In genomic region chr9:110148868-110149267, GRCh38 we compare ENCODE assay signal across 10 cellular contexts. TPM values are rescaled to one million over a fixed set of nuclear protein-coding genes. Genes with fewer than 3 reads are reported as not detected.
A peak's percentile ranks its signal among the peaks of the same experiment; 100 is the strongest.
DNase-seq lines count a peak whose midpoint lies in the region; ATAC-seq and TF ChIP-seq lines count a peak whose summit lies in the region.
"Had no signal": no experiment of that assay in that cellular context is flagged by ENCODE, and none has a peak within 500 bp of the region (broad histone marks: within the 10 kb centered on the region; RNA-seq: fewer than 3 reads in every experiment).

No MANE protein-coding gene starts in this region.

- 31% methylated on average over 4 of the region's 4 CpGs for WGBS in mammary epithelial cell (ENCODE audit: low coverage, missing lambda C conversion rate)

- H3K4me3 Mint-ChIP-seq in HFFc6 (no peak overlapping the region), naive B cell (peak overlapping the region; percentile 77 to 95 (median 88))

- H3K4me1 Mint-ChIP-seq in HFFc6 (ENCODE audit: low read depth) (peaks cover 96% of the 10 kb centered on the region), naive B cell (peaks cover 81 to 99% (median 97%) of the 10 kb centered on the region in 3 donors)

- H3K27ac ChIP-seq in mammary epithelial cell (ENCODE audit: insufficient read depth, low read depth, low read length): peak overlapping the region; percentile 63

- H3K9me3 Mint-ChIP-seq in HFFc6 (no peaks in the 10 kb centered on the region), naive B cell (peaks cover 0 to 8% (median 2%) of the 10 kb centered on the region in 7 donors)

- H3K36me3 ChIP-seq in mammary epithelial cell (ENCODE audit: insufficient read depth, low read length): peaks cover 6% of the 10 kb centered on the region

- dilution Hi-C loops in mammary epithelial cell (cut with HindIII; ENCODE audit: low sequenced_read_pairs): loop anchor here (5.0 kb wide), 1 partner anchor 77 kb away; no protein-coding TSS in a partner anchor

- H3K9ac ChIP-seq in mammary epithelial cell (ENCODE audit: insufficient read depth, low read length): no peak overlapping the region
- H3K9ac ChIP-seq: SK-N-SH had no signal

- peak overlapping the region; percentile 79 for H3K4me2 ChIP-seq in mammary epithelial cell (ENCODE audit: insufficient read depth, low read depth, low read length)
- H3K4me2 ChIP-seq: SK-N-SH had no signal

- H3K4me1 ChIP-seq in mammary epithelial cell (ENCODE audit: insufficient read depth, low read length): peaks cover 30% of the 10 kb centered on the region

- in situ Hi-C loops in mammary epithelial cell (cut with MboI; ENCODE audit: low sequenced_read_pairs in 2 of 2): no loop called here

- H3K36me3 Mint-ChIP-seq in HFFc6 (ENCODE audit: low read depth) (peaks cover 31% of the 10 kb centered on the region), naive B cell (peaks cover 11 to 18% of the 10 kb centered on the region in 2 donors)

- H3K27me3 ChIP-seq in mammary epithelial cell (ENCODE audit: insufficient read depth, low read length): no peaks in the 10 kb centered on the region

- H3K9me3 ChIP-seq in mammary epithelial cell (replicated peaks; ENCODE audit: insufficient read depth, low read length): no peaks in the 10 kb centered on the region
- H3K9me3 ChIP-seq: SK-N-SH had no signal

- ATAC-seq in naive B cell (ENCODE audit: low read depth in 2 of 2): no peak
- ATAC-seq in HG02970 (IDR thresholded peaks at IDR 0.05; ENCODE audit: low FRiP score, unreplicated experiment): no peak
- no peak for ATAC-seq in GM18511 (IDR thresholded peaks at IDR 0.05; ENCODE audit: unreplicated experiment)

- peak; percentile 48 for DNase-seq in AG08395 (ENCODE audit: low spot score)
- no peak for DNase-seq in HFFc6
- no peak for DNase-seq in mammary epithelial cell
- DNase-seq in naive B cell: no peak
- no peak for DNase-seq in HT-29 (ENCODE audit: low spot score)
- no peak for DNase-seq in activated effector memory CD4-positive, alpha-beta T cell treated with Interleukin-2 at 50 U/mL for 16 hours
- DNase-seq: foreskin fibroblast, SK-N-SH had no signal

- no peak for TF ChIP-seq CTCF in HFFc6 (IDR thresholded peaks at IDR 0.05)
- TF ChIP-seq CTCF in mammary epithelial cell (conservative IDR thresholded peaks at IDR 0.05 in 1 of 2, IDR thresholded peaks at IDR 0.05 in 1 of 2; ENCODE audit: extremely low read depth in 1 of 2, insufficient read depth in 1 of 2, low read depth in 1 of 2, low read length in 2 of 2): no peak

- H3K4me3 ChIP-seq in mammary epithelial cell (replicated peaks in 1 of 3; ENCODE audit: insufficient read depth in 1 of 3, low read depth in 2 of 3, low read length in 3 of 3): peak overlapping the region in 1 of 3 experiments; percentile 30

- H3K79me2 ChIP-seq in mammary epithelial cell (ENCODE audit: insufficient read depth, low read length): peaks cover 98% of the 10 kb centered on the region

- H3K27me3 Mint-ChIP-seq in HFFc6 (ENCODE audit: insufficient read depth) (peaks cover 11% of the 10 kb centered on the region), naive B cell (no peaks in the 10 kb centered on the region)

- no TSS peak for BruUV-seq in mammary epithelial cell (replicated peaks; lab: Mats Ljungman, UMichigan)

- no peak overlapping the region for H2AFZ ChIP-seq in mammary epithelial cell (ENCODE audit: low read depth, low read length)

- peaks cover 3% of the 10 kb centered on the region for H4K20me1 ChIP-seq in mammary epithelial cell (ENCODE audit: insufficient read depth, low read length)

- CTCF ChIA-PET in mammary epithelial cell (lab: Charles Lee; ENCODE audit: low non-redundant PET): no interaction called here

- intact Hi-C loops in mammary epithelial cell (cut with micrococcal nuclease): no loop called here

- H3K27ac Mint-ChIP-seq in HFFc6 (peak overlapping the region; percentile 58), naive B cell (peak overlapping the region; percentile 85 to 97 (median 93))

RNA-seq across cellular contexts. Expression of gene C9orf152, which starts 59.1 kb away (rescaled TPM):
- not detected for total RNA-seq in HFFc6 (2021; fragmentation: NEBNext Ultra II Directional; extraction: Animal tissue kit (Norgen Biotek cat#: 25700))
- total RNA-seq in mammary epithelial cell: not detected
- polyA plus RNA-seq in mammary epithelial cell: not detected
- not detected for polyA minus RNA-seq in mammary epithelial cell
- not detected for polyA plus RNA-seq in naive B cell (ENCODE audit: low read depth in 6 of 6)
- total RNA-seq in HT-29 (2014; rRNA removed; shearing (Covaris generic)): 3.3 and 3.5 TPM in 2 replicates
- polyA plus RNA-seq: SK-N-SH had no signal
